In the genomic region with DNA sequence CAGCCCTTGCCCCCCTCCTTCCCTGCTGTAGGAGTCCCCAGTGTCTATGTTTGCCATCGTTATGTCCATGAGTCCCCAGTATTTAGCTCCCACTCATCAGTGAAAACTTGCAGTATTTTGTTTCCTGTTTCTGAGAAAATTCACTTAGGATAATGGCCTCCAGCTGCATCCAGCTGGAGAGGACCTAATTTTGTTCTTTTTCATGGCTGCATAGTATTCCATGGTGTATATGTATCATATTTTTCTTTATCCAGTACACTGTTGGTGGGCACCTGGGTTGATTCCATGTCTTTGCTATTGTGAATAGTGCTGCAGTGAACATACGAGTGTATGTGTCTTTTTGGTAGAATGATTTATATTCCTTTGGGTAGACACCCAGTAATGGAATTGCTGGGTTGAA, we compare ENCODE assay signal across 14 cellular contexts. TPM values are rescaled to one million over a fixed set of nuclear protein-coding genes. Genes with fewer than 3 reads are reported as not detected.
A peak's percentile ranks its signal among the peaks of the same experiment; 100 is the strongest.
DNase-seq lines count a peak whose midpoint lies in the region; ATAC-seq lines count a peak whose summit lies in the region.
"Had no signal": no experiment of that assay in that cellular context is flagged by ENCODE, and none has a peak within 500 bp of the region (broad histone marks: within the 10 kb centered on the region; RNA-seq: fewer than 3 reads in every experiment).

No MANE protein-coding gene starts in this region.

- peak; percentile 1 to 3 for ATAC-seq in activated CD4-positive, CD25-positive, alpha-beta regulatory T cell treated with anti-CD3 and anti-CD28 coated beads, Interleukin-2, amount 50 U/mL, for 24 hours
- no peak for ATAC-seq in activated T-cell treated with anti-CD3 and anti-CD28 coated beads, Interleukin-2, amount 50 U/mL, for 4 hours
- ATAC-seq in activated T-helper 17 cell treated with anti-CD3 and anti-CD28 coated beads, Interleukin-2, amount 50 U/mL, for 72 hours (replicated peaks) = no peak

- no peak overlapping the region for H3K4me3 Mint-ChIP-seq in activated T-cell treated with anti-CD3 and anti-CD28 coated beads, Interleukin-2, amount 50 U/mL, for 24 hours
- no peak overlapping the region for H3K4me3 Mint-ChIP-seq in activated T-cell treated with anti-CD3 and anti-CD28 coated beads, Interleukin-2, amount 50 U/mL, for 4 hours
- H3K4me3 Mint-ChIP-seq in activated T-helper 17 cell treated with anti-CD3 and anti-CD28 coated beads, Interleukin-2, amount 50 U/mL, for 72 hours = peak overlapping the region; percentile 41
- H3K4me3 Mint-ChIP-seq: CD4-positive, CD25-positive, alpha-beta regulatory T cell had no signal

- peak overlapping the region; percentile 70 for H3K27ac Mint-ChIP-seq in activated T-cell treated with anti-CD3 and anti-CD28 coated beads, Interleukin-2, amount 50 U/mL, for 24 hours
- H3K27ac Mint-ChIP-seq in activated T-helper 17 cell treated with anti-CD3 and anti-CD28 coated beads, Interleukin-2, amount 50 U/mL, for 72 hours = peak overlapping the region; percentile 71

- no peaks in the 10 kb centered on the region for H3K9me3 Mint-ChIP-seq in activated T-cell treated with anti-CD3 and anti-CD28 coated beads, Interleukin-2, amount 50 U/mL, for 24 hours
- peaks cover 3% of the 10 kb centered on the region for H3K9me3 Mint-ChIP-seq in activated T-cell treated with anti-CD3 and anti-CD28 coated beads, Interleukin-2, amount 50 U/mL, for 4 hours
- peaks cover 3% of the 10 kb centered on the region for H3K9me3 Mint-ChIP-seq in activated T-helper 17 cell treated with anti-CD3 and anti-CD28 coated beads, Interleukin-2, amount 50 U/mL, for 72 hours

- H3K36me3 Mint-ChIP-seq in activated T-cell treated with anti-CD3 and anti-CD28 coated beads, Interleukin-2, amount 50 U/mL, for 24 hours (ENCODE audit: low read depth) = no peaks in the 10 kb centered on the region
- no peaks in the 10 kb centered on the region for H3K36me3 Mint-ChIP-seq in activated T-cell treated with anti-CD3 and anti-CD28 coated beads, Interleukin-2, amount 50 U/mL, for 4 hours (ENCODE audit: insufficient read depth)
- H3K36me3 Mint-ChIP-seq in activated T-helper 17 cell treated with anti-CD3 and anti-CD28 coated beads, Interleukin-2, amount 50 U/mL, for 72 hours (ENCODE audit: low read depth) = no peaks in the 10 kb centered on the region

- peaks cover 26% of the 10 kb centered on the region for H3K27me3 Mint-ChIP-seq in activated T-cell treated with anti-CD3 and anti-CD28 coated beads, Interleukin-2, amount 50 U/mL, for 24 hours
- peaks cover 19% of the 10 kb centered on the region for H3K27me3 Mint-ChIP-seq in activated T-cell treated with anti-CD3 and anti-CD28 coated beads, Interleukin-2, amount 50 U/mL, for 4 hours (ENCODE audit: low read depth)
- H3K27me3 Mint-ChIP-seq in activated T-helper 17 cell treated with anti-CD3 and anti-CD28 coated beads, Interleukin-2, amount 50 U/mL, for 72 hours = peaks cover 8% of the 10 kb centered on the region

- peaks cover 42% of the 10 kb centered on the region for H3K4me1 Mint-ChIP-seq in activated T-cell treated with anti-CD3 and anti-CD28 coated beads, Interleukin-2, amount 50 U/mL, for 24 hours (ENCODE audit: low read depth)
- H3K4me1 Mint-ChIP-seq in activated T-cell treated with anti-CD3 and anti-CD28 coated beads, Interleukin-2, amount 50 U/mL, for 4 hours (ENCODE audit: low read depth) = peaks cover 12% of the 10 kb centered on the region
- peaks cover 10% of the 10 kb centered on the region for H3K4me1 Mint-ChIP-seq in activated T-helper 17 cell treated with anti-CD3 and anti-CD28 coated beads, Interleukin-2, amount 50 U/mL, for 72 hours

- DNase-seq in activated CD4-positive, CD25-positive, alpha-beta regulatory T cell treated with anti-CD3 and anti-CD28 coated beads, Interleukin-2, amount 50 U/mL, for 72 hours = no peak
- no peak for DNase-seq in activated T-cell treated with anti-CD3 and anti-CD28 coated beads, Interleukin-2, amount 50 U/mL, for 24 hours
- DNase-seq in activated T-cell treated with anti-CD3 and anti-CD28 coated beads, Interleukin-2, amount 50 U/mL, for 4 hours = no peak
- DNase-seq in SKM-1 treated with dmso at 0.1 percent for 144 hours (lab: John Stamatoyannopoulos, UW; ENCODE audit: unreplicated experiment) (no peak), DMS79 (lab: John Stamatoyannopoulos, UW) (no peak)
- DNase-seq: DMS53, MM.1S, NCI-H2029, NCI-H446 treated with DMSO at 0.1 percent for 48 hours, NCI-H526, NCI-H82 had no signal

RNA-seq across cellular contexts. Expression of a gene that starts 18.0 kb away (rescaled TPM):
- 100 to 1,000 TPM; 160 to 173 (median 168) TPM for total RNA-seq in activated T-cell treated with anti-CD3 and anti-CD28 coated beads, Interleukin-2, amount 50 U/mL, for 4 hours
- total RNA-seq in activated T-helper 17 cell treated with anti-CD3 and anti-CD28 coated beads, Interleukin-2, amount 50 U/mL, for 72 hours = 100 to 1,000 TPM in 1 of 2 donors, 10 to 100 TPM in 1; 59.4 to 102 TPM

Comparison
In these comparisons a context has a peak if more than half of its experiments do, and no peak if none do; other contexts are left out.
1. ATAC-seq: peak in activated CD4-positive, CD25-positive, alpha-beta regulatory T cell treated with anti-CD3 and anti-CD28 coated beads, Interleukin-2, amount 50 U/mL, for 24 hours (2 of 2); none in activated T-cell treated with anti-CD3 and anti-CD28 coated beads, Interleukin-2, amount 50 U/mL, for 4 hours (0 of 2) and activated T-helper 17 cell treated with anti-CD3 and anti-CD28 coated beads, Interleukin-2, amount 50 U/mL, for 72 hours (single experiment).